Comparison of ENCODE assay signal across 1 cellular context in genomic region chr4:112086036-112086434, GRCh38.
TF ChIP-seq lines count a peak whose summit lies in the region.

No MANE protein-coding gene starts in this region.

TF ChIP-seq in K562, 482 proteins besides CTCF, POLR2A, EP300 and RAD21 (continued from another document and continues in another):
- TF ChIP-seq GMEB1 (CRISPR knock-in tag; IDR thresholded peaks at IDR 0.05) (no peak), YY1 (IDR thresholded peaks at IDR 0.05; ENCODE audit: borderline replicate concordance in 1 of 3, control insufficient read depth in 1 of 3, extremely low read depth in 1 of 3, insufficient read depth in 3 of 3, insufficient read length in 1 of 3, insufficient replicate concordance in 2 of 3, low read depth in 1 of 3, low read length in 2 of 3) (no peak), CSDE1 (IDR thresholded peaks at IDR 0.05) (no peak), CBFA2T3 (IDR thresholded peaks at IDR 0.05) (peak; percentile 64), JUND (IDR thresholded peaks at IDR 0.05; ENCODE audit: borderline replicate concordance, low read depth, low read length) (no peak), JUND (tag; IDR thresholded peaks at IDR 0.05; ENCODE audit: borderline replicate concordance, low read depth, low read length) (peak; percentile 54; the same call in 1 of the 3 replicates), GATAD2A (IDR thresholded peaks at IDR 0.05) (no peak), CBFA2T2 (conservative IDR thresholded peaks at IDR 0.05) (peak; percentile 25; the same call in 1 of the 2 replicates), AFF4 (CRISPR knock-in tag; IDR thresholded peaks at IDR 0.05) (no peak), CTCFL (IDR thresholded peaks at IDR 0.05; ENCODE audit: borderline replicate concordance, insufficient read depth, low read depth, low read length, poor library complexity, severe bottlenecking) (no peak), ZNF398 (CRISPR knock-in tag; IDR thresholded peaks at IDR 0.05) (no peak), USF2 (CRISPR knock-in tag; IDR thresholded peaks at IDR 0.05) (no peak), TCF3 (CRISPR knock-in tag; IDR thresholded peaks at IDR 0.05) (peak; percentile 33; the same call in 1 of the 2 replicates), GATAD2B (IDR thresholded peaks at IDR 0.05; ENCODE audit: borderline replicate concordance) (no peak), PRMT5 (CRISPR knock-in tag; IDR thresholded peaks at IDR 0.05) (no peak), BRF1 (IDR thresholded peaks at IDR 0.05; ENCODE audit: borderline replicate concordance, extremely low read depth, insufficient read length) (no peak), ZBTB5 (IDR thresholded peaks at IDR 0.05) (no peak), ZNF347 (CRISPR knock-in tag; IDR thresholded peaks at IDR 0.05; ENCODE audit: low read depth) (no peak), RFX5 (IDR thresholded peaks at IDR 0.05; ENCODE audit: low read depth, low read length) (no peak), NR0B1 (IDR thresholded peaks at IDR 0.05; ENCODE audit: partially characterized antibody) (no peak), SAFB2 (IDR thresholded peaks at IDR 0.05; ENCODE audit: borderline replicate concordance, low read depth, low read length, severe bottlenecking) (no peak), NCOR1 (IDR thresholded peaks at IDR 0.05) (peak; percentile 44), MAFK (IDR thresholded peaks at IDR 0.05; ENCODE audit: low read length) (no peak), ZNF143 (CRISPR knock-in tag; IDR thresholded peaks at IDR 0.05) (no peak), ILK (tag; IDR thresholded peaks at IDR 0.05; ENCODE audit: borderline replicate concordance, low read depth) (no peak), PHB2 (IDR thresholded peaks at IDR 0.05; ENCODE audit: low read depth) (no peak), ARID1B (IDR thresholded peaks at IDR 0.05) (peak; percentile 45; the same call in 1 of the 2 replicates), TAL1 (IDR thresholded peaks at IDR 0.05) (peak; percentile 37), MBD2 (IDR thresholded peaks at IDR 0.05; ENCODE audit: borderline replicate concordance, low read depth) (no peak)
- TF ChIP-seq, protein P1, sequence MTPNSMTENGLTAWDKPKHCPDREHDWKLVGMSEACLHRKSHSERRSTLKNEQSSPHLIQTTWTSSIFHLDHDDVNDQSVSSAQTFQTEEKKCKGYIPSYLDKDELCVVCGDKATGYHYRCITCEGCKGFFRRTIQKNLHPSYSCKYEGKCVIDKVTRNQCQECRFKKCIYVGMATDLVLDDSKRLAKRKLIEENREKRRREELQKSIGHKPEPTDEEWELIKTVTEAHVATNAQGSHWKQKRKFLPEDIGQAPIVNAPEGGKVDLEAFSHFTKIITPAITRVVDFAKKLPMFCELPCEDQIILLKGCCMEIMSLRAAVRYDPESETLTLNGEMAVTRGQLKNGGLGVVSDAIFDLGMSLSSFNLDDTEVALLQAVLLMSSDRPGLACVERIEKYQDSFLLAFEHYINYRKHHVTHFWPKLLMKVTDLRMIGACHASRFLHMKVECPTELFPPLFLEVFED (CRISPR knock-in tag; conservative IDR thresholded peaks at IDR 0.05) = no peak
- TF ChIP-seq, protein P2, sequence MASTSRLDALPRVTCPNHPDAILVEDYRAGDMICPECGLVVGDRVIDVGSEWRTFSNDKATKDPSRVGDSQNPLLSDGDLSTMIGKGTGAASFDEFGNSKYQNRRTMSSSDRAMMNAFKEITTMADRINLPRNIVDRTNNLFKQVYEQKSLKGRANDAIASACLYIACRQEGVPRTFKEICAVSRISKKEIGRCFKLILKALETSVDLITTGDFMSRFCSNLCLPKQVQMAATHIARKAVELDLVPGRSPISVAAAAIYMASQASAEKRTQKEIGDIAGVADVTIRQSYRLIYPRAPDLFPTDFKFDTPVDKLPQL (IDR thresholded peaks at IDR 0.05; ENCODE audit: extremely low read depth, insufficient read length) = no peak
- TF ChIP-seq, protein P3, sequence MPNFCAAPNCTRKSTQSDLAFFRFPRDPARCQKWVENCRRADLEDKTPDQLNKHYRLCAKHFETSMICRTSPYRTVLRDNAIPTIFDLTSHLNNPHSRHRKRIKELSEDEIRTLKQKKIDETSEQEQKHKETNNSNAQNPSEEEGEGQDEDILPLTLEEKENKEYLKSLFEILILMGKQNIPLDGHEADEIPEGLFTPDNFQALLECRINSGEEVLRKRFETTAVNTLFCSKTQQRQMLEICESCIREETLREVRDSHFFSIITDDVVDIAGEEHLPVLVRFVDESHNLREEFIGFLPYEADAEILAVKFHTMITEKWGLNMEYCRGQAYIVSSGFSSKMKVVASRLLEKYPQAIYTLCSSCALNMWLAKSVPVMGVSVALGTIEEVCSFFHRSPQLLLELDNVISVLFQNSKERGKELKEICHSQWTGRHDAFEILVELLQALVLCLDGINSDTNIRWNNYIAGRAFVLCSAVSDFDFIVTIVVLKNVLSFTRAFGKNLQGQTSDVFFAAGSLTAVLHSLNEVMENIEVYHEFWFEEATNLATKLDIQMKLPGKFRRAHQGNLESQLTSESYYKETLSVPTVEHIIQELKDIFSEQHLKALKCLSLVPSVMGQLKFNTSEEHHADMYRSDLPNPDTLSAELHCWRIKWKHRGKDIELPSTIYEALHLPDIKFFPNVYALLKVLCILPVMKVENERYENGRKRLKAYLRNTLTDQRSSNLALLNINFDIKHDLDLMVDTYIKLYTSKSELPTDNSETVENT (CRISPR knock-in tag; IDR thresholded peaks at IDR 0.05) = no peak
- TF ChIP-seq, protein P4, sequence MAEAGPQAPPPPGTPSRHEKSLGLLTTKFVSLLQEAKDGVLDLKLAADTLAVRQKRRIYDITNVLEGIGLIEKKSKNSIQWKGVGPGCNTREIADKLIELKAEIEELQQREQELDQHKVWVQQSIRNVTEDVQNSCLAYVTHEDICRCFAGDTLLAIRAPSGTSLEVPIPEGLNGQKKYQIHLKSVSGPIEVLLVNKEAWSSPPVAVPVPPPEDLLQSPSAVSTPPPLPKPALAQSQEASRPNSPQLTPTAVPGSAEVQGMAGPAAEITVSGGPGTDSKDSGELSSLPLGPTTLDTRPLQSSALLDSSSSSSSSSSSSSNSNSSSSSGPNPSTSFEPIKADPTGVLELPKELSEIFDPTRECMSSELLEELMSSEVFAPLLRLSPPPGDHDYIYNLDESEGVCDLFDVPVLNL (CRISPR knock-in tag; IDR thresholded peaks at IDR 0.05; ENCODE audit: low read depth) = no peak
- TF ChIP-seq, protein P5, sequence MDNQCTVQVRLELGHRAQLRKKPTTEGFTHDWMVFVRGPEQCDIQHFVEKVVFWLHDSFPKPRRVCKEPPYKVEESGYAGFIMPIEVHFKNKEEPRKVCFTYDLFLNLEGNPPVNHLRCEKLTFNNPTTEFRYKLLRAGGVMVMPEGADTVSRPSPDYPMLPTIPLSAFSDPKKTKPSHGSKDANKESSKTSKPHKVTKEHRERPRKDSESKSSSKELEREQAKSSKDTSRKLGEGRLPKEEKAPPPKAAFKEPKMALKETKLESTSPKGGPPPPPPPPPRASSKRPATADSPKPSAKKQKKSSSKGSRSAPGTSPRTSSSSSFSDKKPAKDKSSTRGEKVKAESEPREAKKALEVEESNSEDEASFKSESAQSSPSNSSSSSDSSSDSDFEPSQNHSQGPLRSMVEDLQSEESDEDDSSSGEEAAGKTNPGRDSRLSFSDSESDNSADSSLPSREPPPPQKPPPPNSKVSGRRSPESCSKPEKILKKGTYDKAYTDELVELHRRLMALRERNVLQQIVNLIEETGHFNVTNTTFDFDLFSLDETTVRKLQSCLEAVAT (IDR thresholded peaks at IDR 0.05) = no peak
